In the genomic region with DNA sequence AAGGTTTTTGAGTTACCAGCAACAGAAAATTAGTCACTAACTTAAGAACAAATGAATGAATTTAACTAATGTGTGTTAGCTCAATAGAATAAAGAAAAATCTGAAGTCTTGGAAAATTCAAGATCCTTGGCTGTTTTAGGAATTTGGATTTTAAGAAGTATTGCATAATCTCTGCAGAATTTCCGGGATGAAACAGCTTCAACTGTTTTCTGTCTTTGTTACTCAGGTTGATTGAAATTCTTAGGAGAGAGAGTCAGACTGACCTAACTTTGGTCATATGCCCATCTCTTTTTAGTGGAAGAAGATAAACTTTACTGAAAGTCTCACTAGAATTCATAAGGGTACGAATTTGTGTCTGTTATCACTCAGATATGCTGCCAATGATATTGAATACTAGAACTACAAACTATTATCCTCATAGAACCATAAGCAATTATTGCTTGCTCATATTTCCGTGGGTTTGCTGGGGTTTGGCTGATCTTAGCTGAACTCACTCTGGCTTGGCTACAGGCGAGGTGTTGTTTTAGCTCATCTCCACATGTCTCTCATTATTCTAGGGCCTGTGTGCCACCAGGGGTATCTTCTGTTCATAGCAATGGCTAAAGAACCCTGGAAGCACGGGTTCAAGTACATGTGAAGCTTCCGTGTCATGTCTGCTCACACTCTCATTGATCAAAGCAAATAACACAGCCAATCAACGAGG, we compare ENCODE assay signal across 24 cellular contexts.
A peak's percentile ranks its signal among the peaks of the same experiment; 100 is the strongest.
DNase-seq lines count a peak whose midpoint lies in the region; ATAC-seq and TF ChIP-seq lines count a peak whose summit lies in the region.
"Had no signal": no experiment of that assay in that cellular context is flagged by ENCODE, and none has a peak within 500 bp of the region (broad histone marks: within the 10 kb centered on the region; RNA-seq: fewer than 3 reads in every experiment).

No MANE protein-coding gene starts in this region.

- no TSS peak for BruUV-seq in PC-3 (replicated peaks; lab: Mats Ljungman, UMichigan)

- TF ChIP-seq CTCF in PC-3 (conservative IDR thresholded peaks at IDR 0.05; ENCODE audit: low read depth, low read length): no peak
- no peak for TF ChIP-seq CTCF in fibroblast of pulmonary artery (IDR thresholded peaks at IDR 0.05; ENCODE audit: low read length, missing control alignments)
- no peak for TF ChIP-seq CTCF in osteoblast (IDR thresholded peaks at IDR 0.05; ENCODE audit: extremely low read depth, low read depth, low read length)
- TF ChIP-seq CTCF in osteocyte (IDR thresholded peaks at IDR 0.05): no peak

- DNase-seq in AG20443 (ENCODE audit: low spot score) (peak; percentile 31), PC-3 (peak; percentile 57), fibroblast of pulmonary artery (ENCODE audit: low read depth) (peak; percentile 68), osteoblast (ENCODE audit: insufficient read length, low spot score, missing footprints) (peak; percentile 25), NCI-H187 (lab: John Stamatoyannopoulos, UW) (no peak), NCI-H128 (lab: John Stamatoyannopoulos, UW; ENCODE audit: unreplicated experiment) (no peak), osteocyte (ENCODE audit: extremely low spot score, unreplicated experiment) (no peak)
- DNase-seq in activated CD4-positive, CD25-positive, alpha-beta regulatory T cell (lab: John Stamatoyannopoulos, UW): no peak
- DNase-seq: ACHN; activated CD4-positive, alpha-beta T cell treated with anti-CD3 and anti-CD28 coated beads for 4 hours; activated naive CD4-positive, alpha-beta T cell treated with anti-CD3 and anti-CD28 coated beads for 36 hours; activated T-cell treated with anti-CD3 and anti-CD28 coated beads, Interleukin-2, amount 50 U/mL, for 48 hours; anterior cingulate cortex; cerebellar nuclear complex; EL; heart left ventricle; KG1; left colon; natural killer cell; NCI-H187 treated with DMSO at 0.1 percent for 48 hours; NCI-H2227 treated with DMSO at 0.1 percent for 48 hours; pancreas; SHP77 treated with DMSO at 0.1 percent for 48 hours had no signal

- CTCF ChIA-PET in PC-3 (lab: Charles Lee): no interaction called here

- no peaks in the 10 kb centered on the region for H3K4me1 Mint-ChIP-seq in osteocyte (ENCODE audit: unreplicated experiment)
- H3K4me1 Mint-ChIP-seq: mesothelial cell of epicardium, natural killer cell had no signal

- H3K4me3 ChIP-seq in PC-3 (ENCODE audit: low read length) (no peak overlapping the region), fibroblast of pulmonary artery (replicated peaks; ENCODE audit: low read depth, low read length) (no peak overlapping the region), osteoblast (ENCODE audit: insufficient read depth, low read length) (no peak overlapping the region)
- H3K4me3 ChIP-seq: heart left ventricle, pancreas had no signal

- H3K79me2 ChIP-seq in PC-3 (ENCODE audit: low read length): no peaks in the 10 kb centered on the region
- no peaks in the 10 kb centered on the region for H3K79me2 ChIP-seq in osteoblast (ENCODE audit: insufficient read depth, low read length)

- H4K20me1 ChIP-seq in PC-3 (ENCODE audit: low read length): no peaks in the 10 kb centered on the region
- H4K20me1 ChIP-seq in osteoblast (ENCODE audit: insufficient read depth, low read length): no peaks in the 10 kb centered on the region

- H3K4me1 ChIP-seq in PC-3 (ENCODE audit: insufficient read depth, low read length) (peaks cover 11% of the 10 kb centered on the region), osteoblast (ENCODE audit: insufficient read depth, low read length) (no peaks in the 10 kb centered on the region)

- H3K36me3 Mint-ChIP-seq in osteocyte (ENCODE audit: unreplicated experiment): peaks cover 2% of the 10 kb centered on the region
- H3K36me3 Mint-ChIP-seq: mesothelial cell of epicardium, natural killer cell had no signal

- peak overlapping the region; percentile 7 for H3K4me2 ChIP-seq in PC-3 (ENCODE audit: low read length)
- no peak overlapping the region for H3K4me2 ChIP-seq in osteoblast (ENCODE audit: insufficient read depth, low read length)

- H2AFZ ChIP-seq in PC-3 (ENCODE audit: low read length) (0 out of 2 replicates have a peak overlapping the region, but pooled peaks have one; percentile 29), osteoblast (ENCODE audit: low read length) (no peak overlapping the region)

- POLR2A ChIA-PET in PC-3 (lab: Charles Lee; ENCODE audit: unreplicated experiment): interaction anchor here (0.7 kb wide), 1 partner anchor 817 kb away, joined by 10 read pairs; no protein-coding TSS in a partner anchor

- no peaks in the 10 kb centered on the region for H3K9me2 ChIP-seq in PC-3 (replicated peaks; ENCODE audit: low read length)

- H3K27ac Mint-ChIP-seq in osteocyte (ENCODE audit: unreplicated experiment): no peak overlapping the region
- H3K27ac Mint-ChIP-seq: activated naive CD4-positive, alpha-beta T cell treated with anti-CD3 and anti-CD28 coated beads for 36 hours; mesothelial cell of epicardium; natural killer cell had no signal

- no peaks in the 10 kb centered on the region for H3K27me3 Mint-ChIP-seq in osteocyte (ENCODE audit: unreplicated experiment)

- H3K27me3 ChIP-seq in PC-3 (ENCODE audit: low read length): no peaks in the 10 kb centered on the region
- no peaks in the 10 kb centered on the region for H3K27me3 ChIP-seq in osteoblast (ENCODE audit: insufficient read depth, low read length)
- H3K27me3 ChIP-seq: heart left ventricle, pancreas had no signal

- no peaks in the 10 kb centered on the region for H3F3A ChIP-seq in PC-3 (ENCODE audit: low read length, unreplicated experiment)

- ATAC-seq in PC-3: peak; percentile 40; the same call in 1 of the 2 replicates
- ATAC-seq: left colon, natural killer cell had no signal

- no peak overlapping the region for H3K9ac ChIP-seq in PC-3 (ENCODE audit: low read length)

- H3K36me3 ChIP-seq in PC-3 (ENCODE audit: low read depth, low read length) (no peaks in the 10 kb centered on the region), osteoblast (ENCODE audit: insufficient read depth, low read length) (no peaks in the 10 kb centered on the region)
- H3K36me3 ChIP-seq: heart left ventricle, pancreas had no signal

- H3K9me3 ChIP-seq in PC-3 (ENCODE audit: low read length) (no peaks in the 10 kb centered on the region), osteoblast (ENCODE audit: low read depth, low read length) (peaks cover 3% of the 10 kb centered on the region)
- H3K9me3 ChIP-seq: pancreas had no signal

- peaks cover 4% of the 10 kb centered on the region for H3K9me3 Mint-ChIP-seq in osteocyte (ENCODE audit: unreplicated experiment)

- H3K27ac ChIP-seq in PC-3 (ENCODE audit: low read length): no peak overlapping the region
- no peak overlapping the region for H3K27ac ChIP-seq in osteoblast (ENCODE audit: low read depth, low read length)
- H3K27ac ChIP-seq: pancreas had no signal

- H3K4me3 Mint-ChIP-seq in osteocyte (ENCODE audit: unreplicated experiment): no peak overlapping the region
- H3K4me3 Mint-ChIP-seq: activated naive CD4-positive, alpha-beta T cell treated with anti-CD3 and anti-CD28 coated beads for 36 hours; mesothelial cell of epicardium; natural killer cell had no signal

- intact Hi-C loops in PC-3 (cut with micrococcal nuclease): no loop called here

Comparison
In these comparisons a context has a peak if more than half of its experiments do, and no peak if none do; other contexts are left out.
1. DNase-seq: peak in AG20443 (single experiment), PC-3 (single experiment), fibroblast of pulmonary artery (single experiment) and osteoblast (single experiment); none in NCI-H187 (0 of 2), NCI-H128 (single experiment), osteocyte (single experiment) and activated CD4-positive, CD25-positive, alpha-beta regulatory T cell (0 of 4).